In genomic region chr20:18919996-18920395, GRCh38 we compare ENCODE assay signal across 1 cellular context.
TF ChIP-seq lines count a peak whose summit lies in the region.

No MANE protein-coding gene starts in this region.

TF ChIP-seq in HepG2, 621 proteins besides CTCF, POLR2A, EP300 and RAD21 (continued from another document):
- no peak for TF ChIP-seq ZNF407 (CRISPR knock-in tag; IDR thresholded peaks at IDR 0.05; ENCODE audit: not compliant biosample characterization)
- no peak for TF ChIP-seq FOXK1 (CRISPR knock-in tag; IDR thresholded peaks at IDR 0.05; ENCODE audit: borderline replicate concordance, low read depth)
TF ChIP-seq in HepG2: peak in this region for 2.
